ENCODE assay signal across 20 cellular contexts in genomic region chr13:28218679-28219078, GRCh38.
DNase-seq lines count a peak whose midpoint lies in the region; ATAC-seq, FAIRE-seq and TF ChIP-seq lines count a peak whose summit lies in the region.
"Had no signal": no experiment of that assay in that cellular context is flagged by ENCODE, and none has a peak within 500 bp of the region (broad histone marks: within the 10 kb centered on the region; RNA-seq: fewer than 3 reads in every experiment).

No MANE protein-coding gene starts in this region.

- BruUV-seq in HepG2 (replicated peaks; lab: Mats Ljungman, UMichigan) = no TSS peak

- H2AFZ ChIP-seq in HepG2 (ENCODE audit: low read length) (no peak overlapping the region), H1 (ENCODE audit: low read length) (no peak overlapping the region)
- H2AFZ ChIP-seq: GM23338 had no signal

- no peak overlapping the region for H3K27ac Mint-ChIP-seq in activated naive CD4-positive, alpha-beta T cell treated with anti-CD3 and anti-CD28 coated beads, Interleukin-2, amount 10 ng/mL, durations not matched to agents 7 days and 5 days
- H3K27ac Mint-ChIP-seq: CD4-positive, alpha-beta memory T cell; GM23338 had no signal

- H3K36me3 Mint-ChIP-seq in activated naive CD4-positive, alpha-beta T cell treated with anti-CD3 and anti-CD28 coated beads, Interleukin-2, amount 10 ng/mL, durations not matched to agents 7 days and 5 days = peaks cover 17% of the 10 kb centered on the region

- H2BK120ac ChIP-seq in H1 (replicated peaks; ENCODE audit: low read depth, low read length) = no peak overlapping the region

- intact Hi-C loops in HepG2 (cut with micrococcal nuclease; ENCODE audit: unreplicated experiment) = no loop called here
- intact Hi-C loops in right lobe of liver (cut with DNase I) = no loop called here

- no peak overlapping the region for H4K91ac ChIP-seq in H1 (replicated peaks; ENCODE audit: insufficient read length, low read length)

- H3K9me3 ChIP-seq in HepG2 (ENCODE audit: low read length) = no peaks in the 10 kb centered on the region
- H3K9me3 ChIP-seq in right lobe of liver = no peaks in the 10 kb centered on the region
- no peaks in the 10 kb centered on the region for H3K9me3 ChIP-seq in SK-N-MC (ENCODE audit: low read depth, low read length)
- H3K9me3 ChIP-seq in H1 (ENCODE audit: insufficient read depth in 2 of 2, low read depth in 1 of 2, low read length in 1 of 2) = no peaks in the 10 kb centered on the region
- H3K9me3 ChIP-seq: BE2C had no signal

- H3K4me1 Mint-ChIP-seq in activated naive CD4-positive, alpha-beta T cell treated with anti-CD3 and anti-CD28 coated beads, Interleukin-2, amount 10 ng/mL, durations not matched to agents 7 days and 5 days = no peaks in the 10 kb centered on the region
- H3K4me1 Mint-ChIP-seq: CD14-positive monocyte, GM23338 had no signal

- H3K4ac ChIP-seq in H1 (replicated peaks; ENCODE audit: insufficient read length, low read depth, low read length) = no peak overlapping the region

- H3K9me3 Mint-ChIP-seq in activated naive CD4-positive, alpha-beta T cell treated with anti-CD3 and anti-CD28 coated beads, Interleukin-2, amount 10 ng/mL, durations not matched to agents 7 days and 5 days = no peaks in the 10 kb centered on the region
- H3K9me3 Mint-ChIP-seq: CD4-positive, alpha-beta memory T cell; GM23338 had no signal

- peaks cover 2 to 5% of the 10 kb centered on the region in 2 experiments; a peak in 2 of 5 replicates for H3K36me3 ChIP-seq in HepG2 (replicated peaks in 1 of 2; ENCODE audit: control insufficient read depth in 1 of 2, insufficient read depth in 2 of 2, low read length in 2 of 2)
- H3K36me3 ChIP-seq in right lobe of liver = no peaks in the 10 kb centered on the region
- no peaks in the 10 kb centered on the region; the same call in none of the 2 replicates for H3K36me3 ChIP-seq in SK-N-MC (ENCODE audit: insufficient read depth, low read length)
- peaks cover 0 to 20% (median 6%) of the 10 kb centered on the region in 4 experiments; a peak in 3 of 8 replicates for H3K36me3 ChIP-seq in H1 (ENCODE audit: control insufficient read depth in 2 of 4, insufficient read depth in 4 of 4, low read length in 3 of 4)
- H3K36me3 ChIP-seq: BE2C had no signal

- no peak overlapping the region for H2BK20ac ChIP-seq in H1 (ENCODE audit: low read length)

- 90% methylated on average over 4 of the region's 4 CpGs for WGBS in HepG2 (ENCODE audit: low lambda C conversion rate)
- WGBS in right lobe of liver (ENCODE audit: insufficient coverage, low coverage, low lambda C conversion rate, missing lambda C conversion rate) = 77% methylated on average over 4 of the region's 4 CpGs
- 95% methylated on average over 4 of the region's 4 CpGs; no CpG with 5 or more reads in 1 of the 2 experiments for WGBS in H1 (ENCODE audit: extremely low coverage in 1 of 2, insufficient coverage in 1 of 2, insufficient read length in 1 of 2, insufficient replicate concordance in 2 of 2, low coverage in 1 of 2, low lambda C conversion rate in 2 of 2, missing lambda C conversion rate in 1 of 2), 2 experiments

- TF ChIP-seq CTCF in HepG2 (CRISPR knock-in tag; IDR thresholded peaks at IDR 0.05) (no peak), right lobe of liver (IDR thresholded peaks at IDR 0.05) (no peak), H1 (IDR thresholded peaks at IDR 0.05; ENCODE audit: control extremely low read depth in 1 of 3, insufficient read depth in 1 of 3, low read depth in 1 of 3, low read length in 3 of 3) (no peak)

- no peak for FAIRE-seq in HepG2 (lab: Jason Lieb, UNC)
- no peak for FAIRE-seq in H1 (lab: Jason Lieb, UNC)
- FAIRE-seq: H54 had no signal

- no peak overlapping the region for H3K18ac ChIP-seq in H1 (ENCODE audit: extremely low read depth, low read length)

- no peak overlapping the region for H4K8ac ChIP-seq in H1 (ENCODE audit: extremely low read depth, insufficient read depth, low read length)

- TF ChIP-seq RAD21 in HepG2 (CRISPR knock-in tag; IDR thresholded peaks at IDR 0.05) (no peak), H1 (IDR thresholded peaks at IDR 0.05 in 1 of 2, conservative IDR thresholded peaks at IDR 0.05 in 1 of 2; ENCODE audit: low read depth in 2 of 2, low read length in 2 of 2) (no peak)

- H3K4me3 Mint-ChIP-seq in activated naive CD4-positive, alpha-beta T cell treated with anti-CD3 and anti-CD28 coated beads, Interleukin-2, amount 10 ng/mL, durations not matched to agents 7 days and 5 days = no peak overlapping the region
- H3K4me3 Mint-ChIP-seq: CD14-positive monocyte; CD4-positive, alpha-beta memory T cell; GM23338 had no signal

- no peaks in the 10 kb centered on the region for H3K23me2 ChIP-seq in H1 (ENCODE audit: low read depth, low read length)

- in situ Hi-C loops in HepG2 (cut with HindIII; ENCODE audit: extremely low pct_ligation_motif_present, low pct_unique_long_range_greater_than_20kb) = no loop called here

- no peak overlapping the region for H3K23ac ChIP-seq in H1 (ENCODE audit: insufficient read length)

- no peaks in the 10 kb centered on the region for H3K27me3 Mint-ChIP-seq in activated naive CD4-positive, alpha-beta T cell treated with anti-CD3 and anti-CD28 coated beads, Interleukin-2, amount 10 ng/mL, durations not matched to agents 7 days and 5 days
- H3K27me3 Mint-ChIP-seq: CD4-positive, alpha-beta memory T cell had no signal

- ATAC-seq in HepG2 (no peak), right lobe of liver (no peak), HG03442 (IDR thresholded peaks at IDR 0.05; ENCODE audit: unreplicated experiment) (no peak)
- ATAC-seq: GM23338 had no signal

- H3K14ac ChIP-seq in H1 (ENCODE audit: insufficient read length) = no peak overlapping the region

- no peaks in the 10 kb centered on the region for H3K4me1 ChIP-seq in HepG2 (ENCODE audit: insufficient read depth, low read length)
- no peaks in the 10 kb centered on the region for H3K4me1 ChIP-seq in right lobe of liver
- no peaks in the 10 kb centered on the region for H3K4me1 ChIP-seq in H1 (replicated peaks in 1 of 4; ENCODE audit: control insufficient read depth in 3 of 4, insufficient read depth in 4 of 4, low read length in 3 of 4)
- H3K4me1 ChIP-seq: BLaER1 treated with 17β-estradiol and CSF1 and Interleukin-3, amounts not matched to agents 10 nM and 100 nM had no signal

- TF ChIP-seq POLR2A in HepG2 (IDR thresholded peaks at IDR 0.05; ENCODE audit: insufficient read depth in 1 of 2, low read depth in 2 of 2, low read length in 2 of 2) = no peak
- no peak for TF ChIP-seq POLR2A in right lobe of liver (IDR thresholded peaks at IDR 0.05)
- TF ChIP-seq POLR2A in H1 (IDR thresholded peaks at IDR 0.05; ENCODE audit: control extremely low read depth in 1 of 2, low read depth in 2 of 2, low read length in 2 of 2) = no peak

- H3K56ac ChIP-seq in H1 (replicated peaks; ENCODE audit: insufficient read length, low read depth, low read length) = no peak overlapping the region

- H3K79me2 ChIP-seq in HepG2 (ENCODE audit: insufficient read depth, low read length) = no peaks in the 10 kb centered on the region
- H3K79me2 ChIP-seq in H1 (ENCODE audit: control insufficient read depth in 1 of 2, insufficient read depth in 2 of 2, low read length in 2 of 2) = no peaks in the 10 kb centered on the region

- H3K27me3 ChIP-seq in HepG2 (ENCODE audit: control insufficient read depth in 1 of 2, insufficient read depth in 2 of 2, low read length in 2 of 2) = no peaks in the 10 kb centered on the region
- H3K27me3 ChIP-seq in right lobe of liver = no peaks in the 10 kb centered on the region
- H3K27me3 ChIP-seq in H1 (replicated peaks in 1 of 4; ENCODE audit: control insufficient read depth in 3 of 4, extremely low read depth in 1 of 4, insufficient read depth in 3 of 4, low read length in 3 of 4) = no peaks in the 10 kb centered on the region
- H3K27me3 ChIP-seq: BE2C; BLaER1 treated with 17β-estradiol and CSF1 and Interleukin-3, amounts not matched to agents 10 nM and 100 nM had no signal

- CTCF ChIA-PET in HepG2 (lab: Yijun Ruan, JAX; ENCODE audit: low intra/inter-chr PET ratio, low total read pairs) (no interaction called here), H1 (lab: Charles Lee; ENCODE audit: partially characterized antibody) (no interaction called here)
- CTCF ChIA-PET in activated naive CD4-positive, alpha-beta T cell treated with anti-CD3 and anti-CD28 coated beads, Interleukin-2, amount 10 ng/mL, durations not matched to agents 7 days and 5 days (lab: Charles Lee) = no interaction called here

- H4K20me1 ChIP-seq in HepG2 (ENCODE audit: insufficient read depth, low read length) = no peaks in the 10 kb centered on the region
- H4K20me1 ChIP-seq in H1 (replicated peaks in 1 of 2; ENCODE audit: control insufficient read depth in 1 of 2, insufficient read depth in 2 of 2, low read length in 2 of 2) = no peaks in the 10 kb centered on the region

- H3K4me2 ChIP-seq in HepG2 (ENCODE audit: low read depth, low read length) (no peak overlapping the region), H1 (ENCODE audit: insufficient read depth in 1 of 2, low read depth in 2 of 2, low read length in 2 of 2) (no peak overlapping the region)
- H3K4me2 ChIP-seq: BLaER1 treated with 17β-estradiol and CSF1 and Interleukin-3, amounts not matched to agents 10 nM and 100 nM; GM23338 had no signal

- H3K27ac ChIP-seq in HepG2 (ENCODE audit: extremely low read length, insufficient read depth, low read length) = no peak overlapping the region
- no peak overlapping the region for H3K27ac ChIP-seq in right lobe of liver
- 0 out of 2 replicates have a peak overlapping the region, but pooled peaks have one; percentile 43 for H3K27ac ChIP-seq in SK-N-MC
- H3K27ac ChIP-seq in H1 (ENCODE audit: low read depth, low read length) = no peak overlapping the region
- H3K27ac ChIP-seq: 22Rv1; BLaER1 treated with 17β-estradiol and CSF1 and Interleukin-3, amounts not matched to agents 10 nM and 100 nM had no signal

- no peak for DNase-seq in HepG2 (ENCODE audit: low spot score)
- no peak for DNase-seq in right lobe of liver
- no peak for DNase-seq in SK-N-MC (ENCODE audit: low read depth, low spot score)
- DNase-seq in H1 (ENCODE audit: low read depth in 1 of 2, low spot score in 2 of 2) = no peak
- no peak for DNase-seq in stimulated activated naive CD4-positive, alpha-beta T cell (lab: John Stamatoyannopoulos, UW)
- DNase-seq in activated naive CD4-positive, alpha-beta T cell treated with anti-CD3 and anti-CD28 coated beads, Interleukin-2, amount 10 ng/mL, durations not matched to agents 7 days and 5 days = no peak
- DNase-seq: BE2C; Calu3; CD4-positive, alpha-beta memory T cell; COR-L47; DMS53; DMS79 treated with DMSO at 0.1 percent for 48 hours; GF-D8; HCEC 1CT had no signal

- no peak overlapping the region for H2BK5ac ChIP-seq in H1 (ENCODE audit: low read depth, low read length)

- no peak overlapping the region for H2BK12ac ChIP-seq in H1 (ENCODE audit: low read depth, low read length)

- no peaks in the 10 kb centered on the region for H3K79me1 ChIP-seq in H1 (ENCODE audit: low read depth, low read length)

- TF ChIP-seq EP300 in HepG2 (IDR thresholded peaks at IDR 0.05; ENCODE audit: low read depth in 2 of 2, low read length in 2 of 2) = no peak
- no peak for TF ChIP-seq EP300 in HepG2 (CRISPR knock-in tag; IDR thresholded peaks at IDR 0.05; ENCODE audit: borderline replicate concordance)
- TF ChIP-seq EP300 in H1 (IDR thresholded peaks at IDR 0.05; ENCODE audit: borderline replicate concordance in 1 of 2, low read depth in 2 of 2, low read length in 2 of 2) = no peak

- no peak overlapping the region for H2AK5ac ChIP-seq in H1 (ENCODE audit: low read depth, low read length)

- POLR2A ChIA-PET in HepG2 (lab: Yijun Ruan, JAX) = no interaction called here
- POLR2A ChIA-PET in H1 (lab: Charles Lee; ENCODE audit: partially characterized antibody) = no interaction called here

- no peak overlapping the region for H2BK15ac ChIP-seq in H1 (ENCODE audit: low read length)

- no peak overlapping the region for H4K5ac ChIP-seq in H1 (ENCODE audit: insufficient read length, low read depth, low read length)

- H3K9ac ChIP-seq in HepG2 (ENCODE audit: insufficient read depth, low read depth, low read length) (no peak overlapping the region), SK-N-MC (ENCODE audit: insufficient read length) (no peak overlapping the region), H1 (replicated peaks in 1 of 4; ENCODE audit: extremely low read depth in 1 of 4, low read depth in 3 of 4, low read length in 3 of 4) (no peak overlapping the region)
- H3K9ac ChIP-seq: BLaER1 treated with 17β-estradiol and CSF1 and Interleukin-3, amounts not matched to agents 10 nM and 100 nM had no signal

- no peak overlapping the region for H3K4me3 ChIP-seq in HepG2 (replicated peaks in 1 of 3; ENCODE audit: insufficient read depth in 1 of 3, low read depth in 2 of 3, low read length in 3 of 3)
- no peak overlapping the region for H3K4me3 ChIP-seq in right lobe of liver
- no peak overlapping the region for H3K4me3 ChIP-seq in SK-N-MC
- no peak overlapping the region for H3K4me3 ChIP-seq in H1 (ENCODE audit: extremely low read depth in 1 of 4, insufficient read depth in 2 of 4, low read depth in 3 of 4, low read length in 4 of 4)
- H3K4me3 ChIP-seq: BLaER1 treated with 17β-estradiol and CSF1 and Interleukin-3, amounts not matched to agents 10 nM and 100 nM; GM23338 had no signal

Comparison
In these comparisons a context has a peak if more than half of its experiments do, and no peak if none do; other contexts are left out.
1. Of the 41 proteins assayed by ChIP-seq in both HepG2 and H1: peak only in HepG2: none; only in H1: none; in both: CEBPB; in neither: 40.